ENCODE assay signal across 6 cellular contexts in the genomic region with DNA sequence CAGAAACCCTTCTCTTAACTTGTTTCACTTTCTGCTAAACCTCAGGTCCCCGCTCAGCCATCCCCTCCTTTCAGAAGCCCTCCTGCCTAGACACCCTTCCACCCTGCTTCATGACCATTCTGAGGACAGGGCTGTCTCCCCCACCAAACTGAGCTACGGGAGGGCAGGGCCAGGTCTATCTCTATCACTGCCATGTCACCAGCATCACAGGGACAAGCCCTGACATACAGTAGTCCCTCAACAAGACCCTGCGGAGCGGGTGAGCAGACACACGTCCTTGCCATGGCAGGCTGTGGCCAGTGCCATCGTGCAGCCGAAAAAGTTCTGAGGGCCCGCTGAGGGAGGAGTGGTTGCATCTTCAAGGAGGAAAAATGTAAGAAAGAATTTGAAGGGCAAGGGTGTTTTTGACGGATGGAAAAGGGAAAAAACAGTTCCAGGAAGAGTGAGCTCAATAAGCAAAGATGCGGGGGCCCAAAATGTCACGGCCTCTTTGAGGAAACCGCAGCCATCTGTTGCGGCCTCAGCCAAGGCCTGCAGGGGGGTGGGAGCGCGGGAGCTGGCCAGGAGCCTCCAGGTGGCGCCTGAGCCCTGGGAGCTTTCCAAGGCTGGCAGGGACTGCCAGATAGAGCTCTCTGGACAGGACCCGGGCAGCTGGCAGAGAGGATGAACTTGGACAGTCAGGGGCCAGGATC. TPM values are rescaled to one million over a fixed set of nuclear protein-coding genes. Genes with fewer than 3 reads are reported as not detected.
DNase-seq lines count a peak whose midpoint lies in the region; ATAC-seq and TF ChIP-seq lines count a peak whose summit lies in the region.

No MANE protein-coding gene starts in this region.

- peak overlapping the region in 1 of 2 experiments; percentile 90; a peak in 1 of 4 replicates for H4K8ac ChIP-seq in IMR-90 (ENCODE audit: low read depth in 2 of 2, low read length in 2 of 2)

- peak overlapping the region; percentile 93 for H2BK20ac ChIP-seq in IMR-90 (ENCODE audit: low read depth, low read length)

- ATAC-seq in IMR-90 (ENCODE audit: low read depth), result peak; percentile 34

- peak; percentile 77 for TF ChIP-seq CTCF in BE2C (IDR thresholded peaks at IDR 0.05; ENCODE audit: low read depth, low read length)
- TF ChIP-seq CTCF in IMR-90 (conservative IDR thresholded peaks at IDR 0.05; ENCODE audit: low read depth, low read length), result peak; percentile 53
- peak; percentile 89 for TF ChIP-seq CTCF in VCaP (conservative IDR thresholded peaks at IDR 0.05)
- TF ChIP-seq CTCF in right atrium auricular region (IDR thresholded peaks at IDR 0.05), result peak; percentile 21 to 58
- peak in 3 of 4 experiments; percentile 29 to 42 (median 37) for TF ChIP-seq CTCF in uterus (IDR thresholded peaks at IDR 0.05)

- no TSS peak for BruUV-seq in IMR-90 (replicated peaks; lab: Mats Ljungman, UMichigan)

- DNase-seq in BE2C, result peak; percentile 88
- peak; percentile 85 for DNase-seq in IMR-90
- DNase-seq in right atrium auricular region (ENCODE audit: low spot score), result no peak
- DNase-seq in uterus, result no peak
- no peak for DNase-seq in occipital lobe (lab: John Stamatoyannopoulos, UW)

- peak overlapping the region; percentile 99 for H2AK5ac ChIP-seq in IMR-90 (ENCODE audit: low read depth, low read length)

- H3K9me3 ChIP-seq in BE2C (no peaks in the 10 kb centered on the region), IMR-90 (ENCODE audit: control insufficient read depth, insufficient read depth, low read length) (no peaks in the 10 kb centered on the region), right atrium auricular region (no peaks in the 10 kb centered on the region), uterus (no peaks in the 10 kb centered on the region)

- TF ChIP-seq POLR2A in IMR-90 (IDR thresholded peaks at IDR 0.05; ENCODE audit: low read depth, low read length), result no peak
- no peak for TF ChIP-seq POLR2A in uterus (IDR thresholded peaks at IDR 0.05)

- H3K23ac ChIP-seq in IMR-90 (ENCODE audit: low read depth, low read length), result peak overlapping the region; percentile 90

- POLR2A ChIA-PET in IMR-90 (lab: Charles Lee; ENCODE audit: unreplicated experiment), result no interaction called here

- peaks cover 0 to 6% of the 10 kb centered on the region in 2 experiments; a peak in 1 of 4 replicates for H3K79me1 ChIP-seq in IMR-90 (ENCODE audit: low read depth in 1 of 2, low read length in 2 of 2)

- H3K27ac ChIP-seq in IMR-90 (ENCODE audit: insufficient read depth, low read length) (peak overlapping the region; percentile 46), VCaP (peak overlapping the region; percentile 11; the same call in 1 of the 2 replicates), right atrium auricular region (no peak overlapping the region), uterus (no peak overlapping the region)

- peak overlapping the region; percentile 85 for H2BK120ac ChIP-seq in IMR-90 (ENCODE audit: low read depth, low read length)

- H3K18ac ChIP-seq in IMR-90 (ENCODE audit: low read depth, low read length), result peak overlapping the region; percentile 92

- dilution Hi-C loops in IMR-90 (cut with HindIII; ENCODE audit: low sequenced_read_pairs, unreplicated experiment), result no loop called here

- 7% methylated on average over 9 of the region's 17 CpGs; no CpG with 5 or more reads in 1 of the 2 experiments for WGBS in IMR-90 (ENCODE audit: extremely low coverage in 2 of 2, insufficient read length in 1 of 2), 2 experiments

- peak overlapping the region; percentile 68 for H4K5ac ChIP-seq in IMR-90 (ENCODE audit: low read depth, low read length)

- no peak overlapping the region for H3K4me3 ChIP-seq in BE2C (ENCODE audit: low read depth, low read length)
- H3K4me3 ChIP-seq in IMR-90 (ENCODE audit: insufficient read depth, low read depth, low read length), result no peak overlapping the region
- H3K4me3 ChIP-seq in right atrium auricular region, result no peak overlapping the region
- no peak overlapping the region for H3K4me3 ChIP-seq in uterus

- peak overlapping the region; percentile 72 for H2BK5ac ChIP-seq in IMR-90 (ENCODE audit: low read depth, low read length, poor library complexity, severe bottlenecking)

- in situ Hi-C loops in IMR-90 (cut with MboI; ENCODE audit: low sequenced_read_pairs), result no loop called here

- H3K4me2 ChIP-seq in IMR-90 (ENCODE audit: low read depth, low read length), result peak overlapping the region; percentile 49

- H3K27me3 ChIP-seq in BE2C (no peaks in the 10 kb centered on the region), IMR-90 (ENCODE audit: control insufficient read depth, insufficient read depth, low read length) (no peaks in the 10 kb centered on the region), right atrium auricular region (no peaks in the 10 kb centered on the region), uterus (no peaks in the 10 kb centered on the region)

- CTCF ChIA-PET in IMR-90 (lab: Yijun Ruan, JAX), result interaction anchor here (1.7 to 2.0 kb wide), 2 partner anchors 43 to 45 kb away, joined by 4 to 18 read pairs; partner anchors contain the start of gene DACT3

- H2AFZ ChIP-seq in IMR-90 (replicated peaks; ENCODE audit: low read length, poor library complexity), result peak overlapping the region; percentile 87

- intact Hi-C loops in IMR-90 (cut with micrococcal nuclease) (loop anchor here (10.0 kb wide), 1 partner anchor 128 kb away; the partner anchor contains the start of genes FKRP and STRN4), uterus (cut with DNase I; ENCODE audit: low total_unique reads) (no loop called here)

- H3K36me3 ChIP-seq in BE2C (no peaks in the 10 kb centered on the region), IMR-90 (ENCODE audit: control insufficient read depth, insufficient read depth, low read length) (no peaks in the 10 kb centered on the region), right atrium auricular region (no peaks in the 10 kb centered on the region), uterus (no peaks in the 10 kb centered on the region)

- 0 out of 2 replicates have a peak overlapping the region, but pooled peaks have one; percentile 19 for H3K56ac ChIP-seq in IMR-90 (ENCODE audit: extremely low read depth, insufficient read depth, low read length)

- H2AK9ac ChIP-seq in IMR-90 (replicated peaks; ENCODE audit: low read depth, low read length, poor library complexity), result peak overlapping the region; percentile 93

- peaks cover 15% of the 10 kb centered on the region; the same call in 1 of the 2 replicates for H3K9me1 ChIP-seq in IMR-90 (ENCODE audit: insufficient read depth, low read length)

- peak overlapping the region; percentile 34 for H3K9ac ChIP-seq in IMR-90 (ENCODE audit: low read depth, low read length)

- peak; percentile 48 for TF ChIP-seq RAD21 in IMR-90 (IDR thresholded peaks at IDR 0.05; ENCODE audit: low read length)

- peak overlapping the region; percentile 91 for H3K4ac ChIP-seq in IMR-90 (ENCODE audit: low read depth, low read length)

- H4K20me1 ChIP-seq in IMR-90 (ENCODE audit: insufficient read depth, low read length), result peaks cover 14% of the 10 kb centered on the region

- H3K4me1 ChIP-seq in BE2C, result peaks cover 29% of the 10 kb centered on the region
- peaks cover 26% of the 10 kb centered on the region for H3K4me1 ChIP-seq in IMR-90 (ENCODE audit: control insufficient read depth, insufficient read depth, low read length)
- H3K4me1 ChIP-seq in right atrium auricular region, result peaks cover 0 to 39% of the 10 kb centered on the region in 2 donors
- peaks cover 0 to 12% of the 10 kb centered on the region in 2 donors for H3K4me1 ChIP-seq in uterus

- peak overlapping the region; percentile 94 for H3K14ac ChIP-seq in IMR-90 (replicated peaks; ENCODE audit: low read depth, low read length)

- H4K91ac ChIP-seq in IMR-90 (ENCODE audit: insufficient read depth, low read depth, low read length), result peak overlapping the region; percentile 46

- H2BK15ac ChIP-seq in IMR-90 (ENCODE audit: low read depth, low read length), result peak overlapping the region; percentile 83; the same call in 1 of the 3 replicates

TF ChIP-seq in IMR-90, 13 proteins besides CTCF, POLR2A, EP300 and RAD21 (continues in another document):
- TF ChIP-seq MAFK (IDR thresholded peaks at IDR 0.05; ENCODE audit: low read depth, low read length), result no peak
- TF ChIP-seq FOS (IDR thresholded peaks at IDR 0.05; ENCODE audit: low read depth, low read length), result no peak
- TF ChIP-seq MAZ (IDR thresholded peaks at IDR 0.05; ENCODE audit: borderline replicate concordance, low read depth, low read length), result peak; percentile 73; the same call in 1 of the 2 replicates
- no peak for TF ChIP-seq RFX5 (IDR thresholded peaks at IDR 0.05; ENCODE audit: low read depth, low read length)

RNA-seq across cellular contexts. Expression of gene PTGIR, which starts 8.1 kb away (rescaled TPM):
- polyA plus RNA-seq in BE2C (2012; ENCODE audit: insufficient read depth, insufficient read length, low read depth), result 16.1 TPM
- total RNA-seq in IMR-90 (2012; rRNA removed) (0.54 and 0.56 TPM in 2 replicates), right atrium auricular region (10 to 100 TPM in 1 of 2 donors, 1 to 10 TPM in 1; 7.0 to 20.6 TPM), uterus (1 to 10 TPM in 2 of 4 donors, under 1 TPM in 2; 0.51 to 6.1 (median 3.5) TPM), occipital lobe (not detected)
- polyA plus RNA-seq in IMR-90 (2012; rRNA removed), result 4.9 and 5.3 TPM in 2 replicates
- polyA plus RNA-seq in IMR-90 (2012; cell fraction: cytosol; rRNA removed), result 2.8 and 7.8 TPM in 2 replicates
- polyA plus RNA-seq in IMR-90 (2012; cell fraction: nucleus; rRNA removed; ENCODE audit: low replicate concordance), result 18.1 and 39.4 TPM in 2 replicates

RNA-seq across cellular contexts. Expression of gene CALM3, which starts 15.6 kb away (rescaled TPM):
- 263 TPM for polyA plus RNA-seq in BE2C (2012; ENCODE audit: insufficient read depth, insufficient read length, low read depth)
- total RNA-seq in IMR-90 (2012; rRNA removed) (91.6 and 197 TPM in 2 replicates), right atrium auricular region (100 to 1,000 TPM; 210 to 296 TPM), uterus (100 to 1,000 TPM in 3 of 4 donors, 10 to 100 TPM in 1; 83.8 to 225 (median 157) TPM), occipital lobe (224 TPM)
- 467 and 501 TPM in 2 replicates for polyA plus RNA-seq in IMR-90 (2012; rRNA removed)
- polyA plus RNA-seq in IMR-90 (2012; cell fraction: cytosol; rRNA removed), result 414 and 485 TPM in 2 replicates
- 233 and 354 TPM in 2 replicates for polyA plus RNA-seq in IMR-90 (2012; cell fraction: nucleus; rRNA removed; ENCODE audit: low replicate concordance)

RNA-seq across cellular contexts. Expression of gene GNG8, which starts 19.2 kb away (rescaled TPM):
- polyA plus RNA-seq in BE2C (2012; ENCODE audit: insufficient read depth, insufficient read length, low read depth), result 2.4 TPM
- total RNA-seq in IMR-90 (2012; rRNA removed) (not detected in 2 replicates), right atrium auricular region (not detected), uterus (not detected), occipital lobe (not detected)
- not detected in 2 replicates for polyA plus RNA-seq in IMR-90 (2012; rRNA removed)
- not detected in 2 replicates for polyA plus RNA-seq in IMR-90 (2012; cell fraction: cytosol; rRNA removed)
- not detected in 2 replicates for polyA plus RNA-seq in IMR-90 (2012; cell fraction: nucleus; rRNA removed; ENCODE audit: low replicate concordance)

RNA-seq across cellular contexts. Expression of gene DACT3, which starts 44.2 kb away (rescaled TPM):
- 16.0 TPM for polyA plus RNA-seq in BE2C (2012; ENCODE audit: insufficient read depth, insufficient read length, low read depth)
- total RNA-seq in IMR-90 (2012; rRNA removed) (1.6 and 1.9 TPM in 2 replicates), right atrium auricular region (10 to 100 TPM; 23.5 to 25.9 TPM), uterus (10 to 100 TPM in 3 of 4 donors, under 1 TPM in 1; 0.29 to 90.1 (median 30.3) TPM), occipital lobe (14.5 TPM)
- 4.9 and 5.7 TPM in 2 replicates for polyA plus RNA-seq in IMR-90 (2012; rRNA removed)
- polyA plus RNA-seq in IMR-90 (2012; cell fraction: cytosol; rRNA removed), result 3.0 and 6.6 TPM in 2 replicates
- 6.5 and 7.5 TPM in 2 replicates for polyA plus RNA-seq in IMR-90 (2012; cell fraction: nucleus; rRNA removed; ENCODE audit: low replicate concordance)

Comparison
In these comparisons a context has a peak if more than half of its experiments do, and no peak if none do; other contexts are left out.
1. DNase-seq: peak in BE2C (single experiment) and IMR-90 (single experiment); none in right atrium auricular region (single experiment), uterus (0 of 2) and occipital lobe (single experiment).
2. CTCF ChIP-seq: peak in every context shown above with its lines; median percentile 89 in VCaP; 77 in BE2C; 53 in IMR-90; 40 in right atrium auricular region; 37 in uterus.
3. H3K27ac ChIP-seq: peak in IMR-90 (single experiment) and VCaP (single experiment); none in right atrium auricular region (0 of 2) and uterus (0 of 2).